ENCODE assay signal across 10 cellular contexts in genomic region chr1:227560393-227560792, GRCh38.
"Had no signal": no experiment of that assay in that cellular context is flagged by ENCODE, and none has a peak within 500 bp of the region (broad histone marks: within the 10 kb centered on the region; RNA-seq: fewer than 3 reads in every experiment).

No MANE protein-coding gene starts in this region.

- ATAC-seq: activated naive CD4-positive, alpha-beta T cell treated with anti-CD3 and anti-CD28 coated beads, Interleukin-2, amount 50 U/mL, for 72 hours; left lung had no signal

- H3K27ac Mint-ChIP-seq: activated naive CD4-positive, alpha-beta T cell treated with anti-CD3 and anti-CD28 coated beads, Interleukin-2, amount 50 U/mL, for 72 hours had no signal

- DNase-seq: activated effector memory CD4-positive, alpha-beta T cell treated with anti-CD3 and anti-CD28 coated beads, Interleukin-2, amount 50 U/mL, for 16 hours; activated T-cell treated with anti-CD3 and anti-CD28 coated beads, Interleukin-2, amount 50 U/mL, for 1 hour; anterior cingulate cortex; heart right ventricle; islet precursor cell; T-helper 2 cell had no signal

- H3K4me3 ChIP-seq: left lung, skin epidermis had no signal

- H3K9me3 ChIP-seq: heart right ventricle, right atrium auricular region had no signal

- H3K27ac ChIP-seq: heart right ventricle, left lung, right atrium auricular region, skin epidermis had no signal

- H3K36me3 ChIP-seq: heart right ventricle, left lung, right atrium auricular region had no signal
